8 cellular contexts compared by ENCODE assay signal in the genomic region with DNA sequence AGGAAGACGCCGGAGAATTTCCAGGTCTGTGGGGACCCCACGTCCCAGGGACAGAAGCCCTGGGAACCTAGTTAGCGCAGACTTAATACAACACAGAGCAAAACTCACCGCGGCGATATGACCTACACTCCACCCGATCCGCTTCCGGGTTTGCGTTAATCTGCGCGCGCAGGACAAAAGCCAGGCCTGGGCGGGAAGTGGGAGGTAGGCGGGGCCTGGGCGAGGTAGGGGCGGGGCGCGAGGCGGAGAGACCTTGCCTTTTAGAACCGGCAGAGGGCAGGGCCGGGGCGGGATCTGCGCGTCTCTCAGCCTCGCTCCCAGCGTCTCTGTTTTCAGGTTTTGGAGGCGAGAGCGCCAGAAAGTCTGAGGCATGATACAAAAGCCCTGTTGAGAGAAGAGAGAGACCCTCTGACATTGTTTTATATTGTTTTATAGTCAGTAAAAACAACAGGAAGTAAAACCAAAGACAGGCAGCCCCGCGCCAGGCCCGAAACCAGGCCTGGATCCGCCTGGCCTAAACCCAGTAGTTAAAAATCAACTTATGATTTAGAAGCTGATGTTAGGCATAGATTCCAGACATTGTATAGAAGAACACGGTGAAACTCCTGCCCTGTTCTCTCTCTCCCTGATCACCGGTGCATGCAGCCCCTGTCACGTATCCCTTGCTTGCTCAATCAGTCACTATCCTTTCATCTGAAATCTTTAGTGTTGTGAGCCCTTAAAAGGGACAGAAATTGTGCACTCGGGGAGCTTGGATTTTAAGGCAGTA. TPM values are rescaled to one million over a fixed set of nuclear protein-coding genes. Genes with fewer than 3 reads are reported as not detected.
A peak's percentile ranks its signal among the peaks of the same experiment; 100 is the strongest.
DNase-seq lines count a peak whose midpoint lies in the region; TF ChIP-seq lines count a peak whose summit lies in the region.

A gene (minus strand): TSS at position 152 of the 769 bp plus-strand sequence. CDS start 19,150 bp downstream, outside the sequence.

- peak within 1 kb of the TSS; percentile 92 for H3K27ac Mint-ChIP-seq in HFFc6
- peak within 1 kb of the TSS; percentile 87 for H3K27ac Mint-ChIP-seq in activated naive CD4-positive, alpha-beta T cell treated with anti-CD3 and anti-CD28 coated beads, Interleukin-2, amount 50 U/mL, for 24 hours

- H3K27me3 Mint-ChIP-seq in HFFc6 (ENCODE audit: insufficient read depth) = no peaks in the 10 kb centered on the region; the same call in none of the 2 replicates
- H3K27me3 Mint-ChIP-seq in activated naive CD4-positive, alpha-beta T cell treated with anti-CD3 and anti-CD28 coated beads, Interleukin-2, amount 50 U/mL, for 24 hours = no peaks in the 10 kb centered on the region

- no peaks in the 10 kb centered on the region for H4K20me1 ChIP-seq in SK-N-SH (ENCODE audit: insufficient read depth)

- H3K9ac ChIP-seq in SK-N-SH = peak within 1 kb of the TSS; percentile 81

- peak within 1 kb of the TSS; percentile 83 for H3K4me3 ChIP-seq in GM06990 (replicated peaks; ENCODE audit: low read depth, low read length)
- peak within 1 kb of the TSS; percentile 74 to 75 for H3K4me3 ChIP-seq in SK-N-SH (ENCODE audit: low read depth in 2 of 2, low read length in 1 of 2)

- DNase-seq in GM06990 (ENCODE audit: extremely low read depth, insufficient read length) = peak; percentile 96
- peak; percentile 90 for DNase-seq in HFFc6
- peak; percentile 91 for DNase-seq in NCI-H1048 (lab: John Stamatoyannopoulos, UW)
- peak; percentile 96 for DNase-seq in SK-N-SH
- DNase-seq in globus pallidus (ENCODE audit: low spot score) = peak; percentile 94
- peak; percentile 94 for DNase-seq in occipital lobe (lab: John Stamatoyannopoulos, UW)

- H3K9me3 Mint-ChIP-seq in HFFc6 = peaks cover 20% of the 10 kb centered on the region
- H3K9me3 Mint-ChIP-seq in activated naive CD4-positive, alpha-beta T cell treated with anti-CD3 and anti-CD28 coated beads, Interleukin-2, amount 50 U/mL, for 24 hours = no peaks in the 10 kb centered on the region

- H3K4me1 ChIP-seq in SK-N-SH (ENCODE audit: control insufficient read depth in 1 of 2, insufficient read depth in 2 of 2, low read depth in 1 of 2, low read length in 1 of 2) = peaks cover 0 to 3% of the 10 kb centered on the region in 2 experiments; a peak in 1 of 4 replicates

- H3K4me3 Mint-ChIP-seq in HFFc6 = peak within 1 kb of the TSS; percentile 86
- peak within 1 kb of the TSS; percentile 92 for H3K4me3 Mint-ChIP-seq in activated naive CD4-positive, alpha-beta T cell treated with anti-CD3 and anti-CD28 coated beads, Interleukin-2, amount 50 U/mL, for 24 hours

- TF ChIP-seq CTCF in GM06990 (IDR thresholded peaks at IDR 0.05; ENCODE audit: insufficient read depth, low read length, poor library complexity, severe bottlenecking) (peak; percentile 70), HFFc6 (IDR thresholded peaks at IDR 0.05) (peak; percentile 29; the same call in 1 of the 2 replicates), SK-N-SH (IDR thresholded peaks at IDR 0.05) (peak; percentile 52)

- no peaks in the 10 kb centered on the region for H3K9me3 ChIP-seq in SK-N-SH

- TF ChIP-seq EP300 in SK-N-SH (IDR thresholded peaks at IDR 0.05; ENCODE audit: borderline replicate concordance in 1 of 2, low read depth in 1 of 2, low read length in 1 of 2) = no peak

- H3K4me2 ChIP-seq in SK-N-SH = peak within 1 kb of the TSS; percentile 94

- no peaks in the 10 kb centered on the region for H3F3A ChIP-seq in SK-N-SH (replicated peaks; ENCODE audit: insufficient read depth)

- WGBS in SK-N-SH (ENCODE audit: low lambda C conversion rate) = 24% methylated on average over 27 of the region's 38 CpGs

- H3K36me3 ChIP-seq in GM06990 (ENCODE audit: control insufficient read depth, insufficient read depth, low read length) (no peaks in the 10 kb centered on the region), SK-N-SH (replicated peaks in 1 of 2; ENCODE audit: control insufficient read depth in 1 of 2, insufficient read depth in 2 of 2, low read length in 1 of 2) (peaks cover 0 to 3% of the 10 kb centered on the region in 2 experiments)

- H3K9me2 ChIP-seq in SK-N-SH = no peaks in the 10 kb centered on the region

- H3K27ac ChIP-seq in SK-N-SH (ENCODE audit: low read depth in 2 of 2, low read length in 1 of 2) (peak within 1 kb of the TSS; percentile 71 to 79), temporal lobe (ENCODE audit: low read depth, low read length) (peak within 1 kb of the TSS; percentile 82)

- peak; percentile 58 for TF ChIP-seq RAD21 in SK-N-SH (IDR thresholded peaks at IDR 0.05; ENCODE audit: low read length)

- H3K36me3 Mint-ChIP-seq in HFFc6 (ENCODE audit: low read depth) = no peaks in the 10 kb centered on the region; the same call in none of the 2 replicates
- H3K36me3 Mint-ChIP-seq in activated naive CD4-positive, alpha-beta T cell treated with anti-CD3 and anti-CD28 coated beads, Interleukin-2, amount 50 U/mL, for 24 hours = peaks cover 4% of the 10 kb centered on the region

- H3K27me3 ChIP-seq in GM06990 (replicated peaks; ENCODE audit: control insufficient read depth, insufficient read depth, low read length) (no peaks in the 10 kb centered on the region), SK-N-SH (ENCODE audit: insufficient read depth) (no peaks in the 10 kb centered on the region)

- peaks cover 14% of the 10 kb centered on the region; the same call in 1 of the 2 replicates for H3K79me2 ChIP-seq in SK-N-SH (ENCODE audit: insufficient read depth)

- POLR2A ChIA-PET in SK-N-SH (lab: Yijun Ruan, JAX) = interaction anchor here (0.7 kb wide), 1 partner anchor 228 kb away, joined by 3 read pairs; no protein-coding TSS in a partner anchor

- H3K4me1 Mint-ChIP-seq in HFFc6 (ENCODE audit: low read depth) = peaks cover 22% of the 10 kb centered on the region
- H3K4me1 Mint-ChIP-seq in activated naive CD4-positive, alpha-beta T cell treated with anti-CD3 and anti-CD28 coated beads, Interleukin-2, amount 50 U/mL, for 24 hours = peaks cover 25% of the 10 kb centered on the region

- H2AFZ ChIP-seq in SK-N-SH (ENCODE audit: low read depth) = peak within 1 kb of the TSS; percentile 98

- CTCF ChIA-PET in SK-N-SH (lab: Yijun Ruan, JAX) = interaction anchor here (0.9 kb wide), 1 partner anchor 17 kb away, joined by 3 read pairs; no protein-coding TSS in a partner anchor

TF ChIP-seq in SK-N-SH, 30 proteins besides CTCF, POLR2A, EP300 and RAD21 (continues in another document):
- no peak for TF ChIP-seq TAF1 (IDR thresholded peaks at IDR 0.05; ENCODE audit: borderline replicate concordance, low read depth, low read length)
- TF ChIP-seq, protein P1, sequence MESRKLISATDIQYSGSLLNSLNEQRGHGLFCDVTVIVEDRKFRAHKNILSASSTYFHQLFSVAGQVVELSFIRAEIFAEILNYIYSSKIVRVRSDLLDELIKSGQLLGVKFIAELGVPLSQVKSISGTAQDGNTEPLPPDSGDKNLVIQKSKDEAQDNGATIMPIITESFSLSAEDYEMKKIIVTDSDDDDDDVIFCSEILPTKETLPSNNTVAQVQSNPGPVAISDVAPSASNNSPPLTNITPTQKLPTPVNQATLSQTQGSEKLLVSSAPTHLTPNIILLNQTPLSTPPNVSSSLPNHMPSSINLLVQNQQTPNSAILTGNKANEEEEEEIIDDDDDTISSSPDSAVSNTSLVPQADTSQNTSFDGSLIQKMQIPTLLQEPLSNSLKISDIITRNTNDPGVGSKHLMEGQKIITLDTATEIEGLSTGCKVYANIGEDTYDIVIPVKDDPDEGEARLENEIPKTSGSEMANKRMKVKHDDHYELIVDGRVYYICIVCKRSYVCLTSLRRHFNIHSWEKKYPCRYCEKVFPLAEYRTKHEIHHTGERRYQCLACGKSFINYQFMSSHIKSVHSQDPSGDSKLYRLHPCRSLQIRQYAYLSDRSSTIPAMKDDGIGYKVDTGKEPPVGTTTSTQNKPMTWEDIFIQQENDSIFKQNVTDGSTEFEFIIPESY (IDR thresholded peaks at IDR 0.05; ENCODE audit: borderline replicate concordance, low read depth) = no peak
- no peak for TF ChIP-seq MEF2A (IDR thresholded peaks at IDR 0.05; ENCODE audit: borderline replicate concordance, low read depth)
- TF ChIP-seq, protein P2, sequence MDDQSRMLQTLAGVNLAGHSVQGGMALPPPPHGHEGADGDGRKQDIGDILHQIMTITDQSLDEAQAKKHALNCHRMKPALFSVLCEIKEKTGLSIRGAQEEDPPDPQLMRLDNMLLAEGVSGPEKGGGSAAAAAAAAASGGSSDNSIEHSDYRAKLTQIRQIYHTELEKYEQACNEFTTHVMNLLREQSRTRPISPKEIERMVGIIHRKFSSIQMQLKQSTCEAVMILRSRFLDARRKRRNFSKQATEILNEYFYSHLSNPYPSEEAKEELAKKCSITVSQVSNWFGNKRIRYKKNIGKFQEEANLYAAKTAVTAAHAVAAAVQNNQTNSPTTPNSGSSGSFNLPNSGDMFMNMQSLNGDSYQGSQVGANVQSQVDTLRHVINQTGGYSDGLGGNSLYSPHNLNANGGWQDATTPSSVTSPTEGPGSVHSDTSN (IDR thresholded peaks at IDR 0.05) = no peak
- TF ChIP-seq NRF1 (IDR thresholded peaks at IDR 0.05; ENCODE audit: low read depth, low read length) = peak; percentile 74
- no peak for TF ChIP-seq RXRA (IDR thresholded peaks at IDR 0.05; ENCODE audit: borderline replicate concordance, low read depth)
- TF ChIP-seq ELF1 (IDR thresholded peaks at IDR 0.05) = peak; percentile 97
- TF ChIP-seq SIN3A (IDR thresholded peaks at IDR 0.05; ENCODE audit: borderline replicate concordance, low read depth, low read length) = peak; percentile 55; the same call in 1 of the 2 replicates
- no peak for TF ChIP-seq NFIC (IDR thresholded peaks at IDR 0.05; ENCODE audit: borderline replicate concordance)
- TF ChIP-seq TEAD4 (IDR thresholded peaks at IDR 0.05; ENCODE audit: borderline replicate concordance, insufficient read depth) = no peak
- peak; percentile 63 for TF ChIP-seq MXI1 (IDR thresholded peaks at IDR 0.05; ENCODE audit: low read depth, low read length)
- TF ChIP-seq, protein P3, sequence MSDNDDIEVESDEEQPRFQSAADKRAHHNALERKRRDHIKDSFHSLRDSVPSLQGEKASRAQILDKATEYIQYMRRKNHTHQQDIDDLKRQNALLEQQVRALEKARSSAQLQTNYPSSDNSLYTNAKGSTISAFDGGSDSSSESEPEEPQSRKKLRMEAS (IDR thresholded peaks at IDR 0.05; ENCODE audit: low read depth) = no peak; the same call in 1 of the 2 replicates
- TF ChIP-seq GATA2 (CRISPR knock-in tag; IDR thresholded peaks at IDR 0.05) = no peak

RNA-seq across cellular contexts. Expression of the gene that starts here (rescaled TPM):
- total RNA-seq in HFFc6 (2021; fragmentation: NEBNext Ultra II Directional; extraction: Animal tissue kit (Norgen Biotek cat#: 25700)) = 10 to 100 TPM; 11.3 to 15.0 (median 13.5) TPM
- polyA plus RNA-seq in SK-N-SH (2012; rRNA removed) = 2.6 and 3.3 TPM in 2 replicates
- polyA plus RNA-seq in SK-N-SH (2012; cell fraction: cytosol; rRNA removed) = 3.3 and 3.4 TPM in 2 replicates
- 6.0 and 9.4 TPM in 2 replicates for polyA plus RNA-seq in SK-N-SH (2012; cell fraction: nucleus; rRNA removed)
- total RNA-seq in occipital lobe (34.5 TPM), temporal lobe (35.7 TPM)

Comparison
In these comparisons a context has a peak if more than half of its experiments do, and no peak if none do; other contexts are left out.
1. Peak in every context shown above with its lines: DNase-seq, H3K4me3 ChIP-seq and H3K27ac ChIP-seq.